In the genomic region with DNA sequence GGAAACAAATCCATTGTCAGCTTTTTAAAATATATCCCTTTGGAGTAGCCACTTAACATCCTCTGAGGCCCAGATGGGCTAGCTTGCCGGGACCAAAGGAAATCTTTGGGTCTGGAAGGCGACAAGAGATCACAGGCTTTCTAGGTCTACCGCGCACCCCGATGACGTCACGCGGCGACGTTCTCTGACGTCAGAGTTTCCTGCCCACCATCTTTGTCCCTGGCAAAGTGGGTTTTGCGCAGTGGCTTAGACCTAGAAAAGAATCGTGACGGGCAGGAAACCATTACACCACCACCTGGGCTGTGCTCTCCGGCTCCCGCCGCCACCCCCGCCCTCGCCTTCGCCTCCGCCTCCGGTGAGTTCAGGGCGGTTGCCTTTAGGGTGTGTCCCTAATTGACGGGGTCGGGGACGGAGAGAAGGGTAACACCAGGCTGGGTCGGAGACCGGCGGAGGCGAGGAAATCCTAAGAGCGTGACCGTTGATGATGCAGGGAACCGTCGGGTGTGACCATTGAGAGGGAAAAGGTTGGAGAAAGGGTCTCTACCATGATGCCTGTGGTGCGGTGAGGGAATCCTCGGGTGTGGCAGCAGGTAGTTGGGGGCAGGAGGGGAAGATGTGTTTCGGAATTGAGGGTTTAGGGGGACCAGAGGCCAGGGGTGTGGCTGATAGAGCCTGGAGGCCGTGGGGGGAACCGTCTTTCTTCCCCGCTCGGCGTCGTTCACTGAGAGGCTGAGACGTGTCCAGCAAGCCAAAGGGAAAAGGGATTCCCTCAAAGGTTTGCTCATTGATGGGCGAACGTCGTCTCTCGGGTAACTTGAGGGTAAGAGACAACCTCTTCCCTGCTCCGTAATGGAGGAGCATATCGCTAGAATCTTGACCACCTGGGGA, we compare ENCODE assay signal across 8 cellular contexts. TPM values are rescaled to one million over a fixed set of nuclear protein-coding genes. Genes with fewer than 3 reads are reported as not detected.
DNase-seq lines count a peak whose midpoint lies in the region; ATAC-seq and TF ChIP-seq lines count a peak whose summit lies in the region.

A gene (plus strand): TSS at position 249 of the 888 bp plus-strand sequence. CDS start 6,709 bp downstream, outside the sequence.

- DNase-seq in A673 (ENCODE audit: low spot score) (peak; percentile 88), NCI-H2196 treated with DMSO at 0.1 percent for 48 hours (lab: John Stamatoyannopoulos, UW; ENCODE audit: unreplicated experiment) (peak; percentile 65), breast epithelium (ENCODE audit: low spot score in 2 of 2) (peak; percentile 93 to 96)

- H3K36me3 ChIP-seq in A673 (ENCODE audit: insufficient read depth, low read length, poor library complexity, severe bottlenecking) (no peaks in the 10 kb centered on the region), breast epithelium (no peaks in the 10 kb centered on the region), iPS-20b (ENCODE audit: insufficient read depth, low read depth, low read length) (no peaks in the 10 kb centered on the region)

- POLR2A ChIA-PET in A673 (lab: Charles Lee; ENCODE audit: low non-redundant PET), result no interaction called here

- peak; percentile 56 for TF ChIP-seq POLR2A in breast epithelium (IDR thresholded peaks at IDR 0.05)

- peak within 1 kb of the TSS; percentile 91 for H3K9ac ChIP-seq in iPS-20b (ENCODE audit: low read depth, low read length)

- H3K4me3 ChIP-seq in A673 (ENCODE audit: low read depth, low read length, poor library complexity, severe bottlenecking), result peak within 1 kb of the TSS; percentile 82
- H3K4me3 ChIP-seq in breast epithelium, result peak within 1 kb of the TSS; percentile 73 to 90 (median 79)
- H3K4me3 ChIP-seq in iPS-20b (ENCODE audit: low read length), result peak within 1 kb of the TSS; percentile 89
- H3K4me3 ChIP-seq in skin epidermis, result peak within 1 kb of the TSS; percentile 57 to 75 (median 67)

- ATAC-seq in GM18867 (IDR thresholded peaks at IDR 0.05; ENCODE audit: unreplicated experiment), result peak; percentile 86
- ATAC-seq in HG03108 (IDR thresholded peaks at IDR 0.05; ENCODE audit: unreplicated experiment), result peak; percentile 77

- H3K27ac ChIP-seq in A673 (ENCODE audit: low read depth, low read length, poor library complexity, severe bottlenecking), result peak within 1 kb of the TSS; percentile 92
- peak within 1 kb of the TSS; percentile 92 for H3K27ac ChIP-seq in VCaP
- H3K27ac ChIP-seq in breast epithelium, result peak within 1 kb of the TSS; percentile 94 to 98
- H3K27ac ChIP-seq in iPS-20b (ENCODE audit: low read length), result peak within 1 kb of the TSS; percentile 91
- H3K27ac ChIP-seq in skin epidermis, result peak within 1 kb of the TSS; percentile 41 to 93 (median 89)

- CTCF ChIA-PET in A673 (lab: Charles Lee), result no interaction called here

- BruUV-seq in A673 (replicated peaks; lab: Mats Ljungman, UMichigan), result TSS peak; percentile 77

- no peaks in the 10 kb centered on the region for H3K9me3 ChIP-seq in A673 (ENCODE audit: low read depth, low read length, poor library complexity, severe bottlenecking)
- H3K9me3 ChIP-seq in breast epithelium, result no peaks in the 10 kb centered on the region
- H3K9me3 ChIP-seq in iPS-20b (ENCODE audit: insufficient read depth, low read depth, low read length), result no peaks in the 10 kb centered on the region

- H3K27me3 ChIP-seq in A673 (replicated peaks; ENCODE audit: insufficient read depth, low read depth, low read length, poor library complexity), result no peaks in the 10 kb centered on the region
- no peaks in the 10 kb centered on the region for H3K27me3 ChIP-seq in breast epithelium
- H3K27me3 ChIP-seq in iPS-20b (ENCODE audit: insufficient read depth, low read length), result 0 out of 2 replicates have a peak, but pooled peaks cover 9% of the 10 kb centered on the region

- intact Hi-C loops in A673 (cut with micrococcal nuclease; ENCODE audit: unreplicated experiment) (no loop called here), breast epithelium (cut with DNase I; ENCODE audit: low total_unique reads) (no loop called here)

- H3K4me1 ChIP-seq in A673 (ENCODE audit: insufficient read depth, low read length, poor library complexity, severe bottlenecking), result peaks cover 11% of the 10 kb centered on the region
- no peaks in the 10 kb centered on the region for H3K4me1 ChIP-seq in breast epithelium
- 0 out of 2 replicates have a peak, but pooled peaks cover 3% of the 10 kb centered on the region for H3K4me1 ChIP-seq in iPS-20b (ENCODE audit: insufficient read depth, low read length)

- no peak for TF ChIP-seq CTCF in A673 (conservative IDR thresholded peaks at IDR 0.05; ENCODE audit: low read depth, low read length)
- no peak for TF ChIP-seq CTCF in VCaP (conservative IDR thresholded peaks at IDR 0.05)
- TF ChIP-seq CTCF in breast epithelium (IDR thresholded peaks at IDR 0.05), result no peak

RNA-seq across cellular contexts. Expression of the gene that starts here (rescaled TPM):
- total RNA-seq in A673 (2021) (117 and 124 TPM in 2 replicates), breast epithelium (10 to 100 TPM; 78.4 to 91.9 (median 88.5) TPM)

Comparison
In these comparisons a context has a peak if more than half of its experiments do, and no peak if none do; other contexts are left out.
1. Peak in every context shown above with its lines: DNase-seq, ATAC-seq, H3K4me3 ChIP-seq and H3K27ac ChIP-seq.